Comparison of ENCODE assay signal across 5 cellular contexts in genomic region chr2:132488491-132488890, GRCh38.
"Had no signal": no experiment of that assay in that cellular context is flagged by ENCODE, and none has a peak within 500 bp of the region (broad histone marks: within the 10 kb centered on the region; RNA-seq: fewer than 3 reads in every experiment).

No MANE protein-coding gene starts in this region.

- H3K27ac ChIP-seq: HL-60 had no signal

- H3K4me3 ChIP-seq: K562 had no signal

- H3K27ac Mint-ChIP-seq: IgD-negative memory B cell had no signal

- H3K4me1 Mint-ChIP-seq: IgD-negative memory B cell had no signal

- DNase-seq: KG1 had no signal

- ATAC-seq: HepG2 had no signal

- H3K4me3 Mint-ChIP-seq: IgD-negative memory B cell had no signal
